In genomic region chr10:70478191-70479160, GRCh38 we compare ENCODE assay signal across 8 cellular contexts. TPM values are rescaled to one million over a fixed set of nuclear protein-coding genes. Genes with fewer than 3 reads are reported as not detected.
DNase-seq lines count a peak whose midpoint lies in the region; ATAC-seq and TF ChIP-seq lines count a peak whose summit lies in the region.

Gene PALD1 (plus strand): TSS chr10:70478767. CDS start chr10:70525952, 47,185 bp downstream.

- no peaks in the 10 kb centered on the region for H3K27me3 ChIP-seq in tibial artery

- peak within 1 kb of the TSS; percentile 75 to 76 for H3K27ac ChIP-seq in tibial artery

- peak; percentile 27 to 31 for ATAC-seq in activated CD4-positive, CD25-positive, alpha-beta regulatory T cell treated with anti-CD3 and anti-CD28 coated beads, Interleukin-2, amount 50 U/mL, for 24 hours
- peak; percentile 42 to 52 for ATAC-seq in activated T-cell treated with anti-CD3 and anti-CD28 coated beads, Interleukin-2, amount 50 U/mL, for 72 hours (replicated peaks in 1 of 2)
- peak; percentile 48 to 57 for ATAC-seq in natural killer cell treated with Interleukin-12 subunit alpha and Interleukin-12 subunit beta and Interleukin-15 and Interleukin-18, amount 100 ng/mL, for 72 hours
- no peak for ATAC-seq in GM21390 (IDR thresholded peaks at IDR 0.05; ENCODE audit: unreplicated experiment)

- H3K9me3 Mint-ChIP-seq in activated T-cell treated with anti-CD3 and anti-CD28 coated beads, Interleukin-2, amount 50 U/mL, for 72 hours, result no peaks in the 10 kb centered on the region
- no peaks in the 10 kb centered on the region for H3K9me3 Mint-ChIP-seq in natural killer cell treated with Interleukin-12 subunit alpha and Interleukin-12 subunit beta and Interleukin-15 and Interleukin-18, amount 100 ng/mL, for 72 hours

- H3K4me3 Mint-ChIP-seq in activated T-cell treated with anti-CD3 and anti-CD28 coated beads, Interleukin-2, amount 50 U/mL, for 72 hours, result peak within 1 kb of the TSS; percentile 80 to 88
- H3K4me3 Mint-ChIP-seq in natural killer cell treated with Interleukin-12 subunit alpha and Interleukin-12 subunit beta and Interleukin-15 and Interleukin-18, amount 100 ng/mL, for 72 hours, result peak within 1 kb of the TSS; percentile 64

- peaks cover 52% of the 10 kb centered on the region for H3K4me1 Mint-ChIP-seq in activated T-cell treated with anti-CD3 and anti-CD28 coated beads, Interleukin-2, amount 50 U/mL, for 72 hours (ENCODE audit: low read depth)
- peaks cover 11 to 20% of the 10 kb centered on the region in 2 donors for H3K4me1 Mint-ChIP-seq in natural killer cell treated with Interleukin-12 subunit alpha and Interleukin-12 subunit beta and Interleukin-15 and Interleukin-18, amount 100 ng/mL, for 72 hours (ENCODE audit: low read depth in 2 of 2)

- H3K36me3 ChIP-seq in tibial artery, result no peaks in the 10 kb centered on the region

- H3K4me3 ChIP-seq in fibroblast of pulmonary artery (replicated peaks; ENCODE audit: low read depth, low read length) (peak within 1 kb of the TSS; percentile 42), tibial artery (peak within 1 kb of the TSS; percentile 55 to 76)

- H3K4me1 ChIP-seq in tibial artery, result peaks cover 4 to 54% (median 48%) of the 10 kb centered on the region in 4 donors

- H3K27ac Mint-ChIP-seq in activated T-cell treated with anti-CD3 and anti-CD28 coated beads, Interleukin-2, amount 50 U/mL, for 72 hours, result no peak within 1 kb of the TSS
- no peak within 1 kb of the TSS for H3K27ac Mint-ChIP-seq in natural killer cell treated with Interleukin-12 subunit alpha and Interleukin-12 subunit beta and Interleukin-15 and Interleukin-18, amount 100 ng/mL, for 72 hours

- intact Hi-C loops in tibial artery (cut with DNase I; ENCODE audit: low total_unique reads), result no loop called here

- H3K27me3 Mint-ChIP-seq in activated T-cell treated with anti-CD3 and anti-CD28 coated beads, Interleukin-2, amount 50 U/mL, for 72 hours (ENCODE audit: low read depth), result peaks cover 32% of the 10 kb centered on the region
- H3K27me3 Mint-ChIP-seq in natural killer cell treated with Interleukin-12 subunit alpha and Interleukin-12 subunit beta and Interleukin-15 and Interleukin-18, amount 100 ng/mL, for 72 hours, result peaks cover 10 to 15% of the 10 kb centered on the region in 2 donors

- peaks cover 0 to 2% of the 10 kb centered on the region in 2 donors for H3K36me3 Mint-ChIP-seq in activated T-cell treated with anti-CD3 and anti-CD28 coated beads, Interleukin-2, amount 50 U/mL, for 72 hours (ENCODE audit: insufficient read depth in 2 of 2)
- H3K36me3 Mint-ChIP-seq in natural killer cell treated with Interleukin-12 subunit alpha and Interleukin-12 subunit beta and Interleukin-15 and Interleukin-18, amount 100 ng/mL, for 72 hours, result no peaks in the 10 kb centered on the region

- TF ChIP-seq CTCF in fibroblast of pulmonary artery (IDR thresholded peaks at IDR 0.05; ENCODE audit: low read length, missing control alignments) (no peak), tibial artery (IDR thresholded peaks at IDR 0.05) (peak; percentile 37 to 45)

- no peaks in the 10 kb centered on the region for H3K9me3 ChIP-seq in tibial artery

- DNase-seq in activated CD4-positive, CD25-positive, alpha-beta regulatory T cell (lab: John Stamatoyannopoulos, UW), result no peak
- DNase-seq in NCI-H510A (lab: John Stamatoyannopoulos, UW) (peak; percentile 58), fibroblast of pulmonary artery (ENCODE audit: low read depth) (peak; percentile 5), tibial artery (peak; percentile 77 to 88)
- DNase-seq in activated T-cell treated with anti-CD3 and anti-CD28 coated beads, Interleukin-2, amount 50 U/mL, for 72 hours, result peak; percentile 50 to 52
- DNase-seq in natural killer cell treated with Interleukin-12 subunit alpha and Interleukin-12 subunit beta and Interleukin-15 and Interleukin-18, amount 100 ng/mL, for 72 hours (ENCODE audit: low spot score), result no peak

RNA-seq across cellular contexts. Expression of gene PALD1, which starts in this region (rescaled TPM):
- 1 to 10 TPM; 1.1 to 1.3 TPM for total RNA-seq in activated T-cell treated with anti-CD3 and anti-CD28 coated beads, Interleukin-2, amount 50 U/mL, for 72 hours
- 1 to 10 TPM in 1 of 2 donors, under 1 TPM in 1; 0.33 to 1.4 TPM for total RNA-seq in natural killer cell treated with Interleukin-12 subunit alpha and Interleukin-12 subunit beta and Interleukin-15 and Interleukin-18, amount 100 ng/mL, for 72 hours

Comparison
In these comparisons a context has a peak if more than half of its experiments do, and no peak if none do; other contexts are left out.
1. DNase-seq: peak in NCI-H510A (single experiment), activated T-cell treated with anti-CD3 and anti-CD28 coated beads, Interleukin-2, amount 50 U/mL, for 72 hours (2 of 2), fibroblast of pulmonary artery (single experiment) and tibial artery (2 of 2); none in activated CD4-positive, CD25-positive, alpha-beta regulatory T cell (0 of 4) and natural killer cell treated with Interleukin-12 subunit alpha and Interleukin-12 subunit beta and Interleukin-15 and Interleukin-18, amount 100 ng/mL, for 72 hours (single experiment).